1 cellular context compared by ENCODE assay signal in the genomic region with DNA sequence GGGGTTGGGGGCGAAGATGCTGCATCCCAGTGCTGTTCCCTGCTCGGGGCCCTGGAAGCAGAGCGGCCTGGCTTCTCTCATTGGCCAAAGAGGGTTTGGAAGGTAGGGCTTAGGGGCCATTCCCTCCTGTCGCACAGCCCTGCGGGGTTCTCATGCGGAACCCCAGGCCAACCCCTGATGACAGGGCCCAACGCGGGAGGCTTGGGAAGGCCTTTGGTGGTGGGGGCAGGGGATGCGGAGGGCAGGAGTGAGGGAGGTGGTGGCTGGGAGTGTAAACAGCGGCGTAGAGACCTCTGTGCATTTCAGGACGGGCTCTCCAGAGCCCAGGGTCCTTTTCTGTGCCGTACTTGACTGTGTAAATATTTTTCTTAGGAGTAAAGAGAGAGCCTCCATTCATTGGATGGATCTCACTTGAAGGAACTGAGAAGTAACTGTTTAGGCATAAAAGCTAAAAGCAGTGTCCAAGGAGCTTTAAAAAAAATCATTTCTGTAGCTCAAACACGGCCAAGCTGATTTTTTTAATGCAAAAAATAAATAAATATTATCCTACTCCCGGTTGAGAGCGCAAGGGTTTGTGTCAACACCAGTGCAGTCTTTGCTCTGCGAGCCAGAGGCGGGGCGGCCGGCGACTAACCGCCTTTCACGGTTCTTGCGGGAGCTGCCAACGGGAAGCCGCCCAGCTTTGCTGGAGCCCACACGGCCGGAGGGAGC.
TF ChIP-seq lines count a peak whose summit lies in the region.

No MANE protein-coding gene starts in this region.

TF ChIP-seq in HepG2, 621 proteins besides CTCF, POLR2A, EP300 and RAD21 (continued from another document and continues in another):
- TF ChIP-seq ZSCAN31 (CRISPR knock-in tag; IDR thresholded peaks at IDR 0.05; ENCODE audit: low read depth) (peak; percentile 41; the same call in 1 of the 2 replicates), ZNF672 (CRISPR knock-in tag; IDR thresholded peaks at IDR 0.05) (no peak), NFIC (IDR thresholded peaks at IDR 0.05; ENCODE audit: low read length) (no peak), SYNCRIP (IDR thresholded peaks at IDR 0.05; ENCODE audit: insufficient read depth, low read depth, low read length) (no peak), ZFP36 (IDR thresholded peaks at IDR 0.05; ENCODE audit: borderline replicate concordance, low read depth, low read length, partially characterized antibody) (no peak), ZNF33B (CRISPR knock-in tag; IDR thresholded peaks at IDR 0.05) (no peak), ZBTB10 (CRISPR knock-in tag; IDR thresholded peaks at IDR 0.05; ENCODE audit: borderline replicate concordance) (no peak), BHLHE40 (IDR thresholded peaks at IDR 0.05; ENCODE audit: low read length) (no peak), HBP1 (CRISPR knock-in tag; IDR thresholded peaks at IDR 0.05; ENCODE audit: low read depth) (no peak), ZNF674 (CRISPR knock-in tag; IDR thresholded peaks at IDR 0.05; ENCODE audit: low read depth) (no peak), BCLAF1 (IDR thresholded peaks at IDR 0.05) (no peak), ZFY (CRISPR knock-in tag; IDR thresholded peaks at IDR 0.05) (peak; percentile 73), ZNF614 (CRISPR knock-in tag; IDR thresholded peaks at IDR 0.05; ENCODE audit: borderline replicate concordance) (no peak), SKIL (CRISPR knock-in tag; IDR thresholded peaks at IDR 0.05; ENCODE audit: borderline replicate concordance) (no peak; the same call in 1 of the 2 replicates), DRAP1 (CRISPR knock-in tag; IDR thresholded peaks at IDR 0.05) (no peak), ZNF468 (CRISPR knock-in tag; IDR thresholded peaks at IDR 0.05) (no peak), RBM22 (optimal IDR thresholded peaks at IDR 0.05; ENCODE audit: low read length) (no peak), ZNF496 (CRISPR knock-in tag; IDR thresholded peaks at IDR 0.05; ENCODE audit: insufficient replicate concordance) (no peak), THYN1 (CRISPR knock-in tag; IDR thresholded peaks at IDR 0.05; ENCODE audit: borderline replicate concordance, low read depth) (no peak), TRIM24 (CRISPR knock-in tag; IDR thresholded peaks at IDR 0.05) (no peak), ATF1 (CRISPR knock-in tag; IDR thresholded peaks at IDR 0.05) (no peak), CSRNP1 (CRISPR knock-in tag; IDR thresholded peaks at IDR 0.05) (no peak), ZNF891 (CRISPR knock-in tag; IDR thresholded peaks at IDR 0.05) (no peak), ZNF256 (CRISPR knock-in tag; conservative IDR thresholded peaks at IDR 0.05) (no peak), ZNF816 (CRISPR knock-in tag; IDR thresholded peaks at IDR 0.05; ENCODE audit: borderline replicate concordance) (no peak), ZNF207 (IDR thresholded peaks at IDR 0.05; ENCODE audit: borderline replicate concordance) (no peak), AGO1 (IDR thresholded peaks at IDR 0.05; ENCODE audit: low read depth, low read length, poor library complexity, severe bottlenecking) (no peak), ZNF24 (IDR thresholded peaks at IDR 0.05) (no peak), ZNF784 (CRISPR knock-in tag; IDR thresholded peaks at IDR 0.05; ENCODE audit: borderline replicate concordance) (no peak)
- TF ChIP-seq, protein P1, sequence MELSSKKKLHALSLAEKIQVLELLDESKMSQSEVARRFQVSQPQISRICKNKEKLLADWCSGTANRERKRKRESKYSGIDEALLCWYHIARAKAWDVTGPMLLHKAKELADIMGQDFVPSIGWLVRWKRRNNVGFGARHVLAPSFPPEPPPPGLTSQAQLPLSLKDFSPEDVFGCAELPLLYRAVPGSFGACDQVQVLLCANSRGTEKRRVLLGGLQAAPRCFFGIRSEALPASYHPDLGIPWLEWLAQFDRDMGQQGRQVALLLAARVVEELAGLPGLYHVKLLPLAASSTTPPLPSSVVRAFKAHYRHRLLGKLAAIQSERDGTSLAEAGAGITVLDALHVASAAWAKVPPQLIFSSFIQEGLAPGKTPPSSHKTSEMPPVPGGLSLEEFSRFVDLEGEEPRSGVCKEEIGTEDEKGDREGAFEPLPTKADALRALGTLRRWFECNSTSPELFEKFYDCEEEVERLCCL (CRISPR knock-in tag; IDR thresholded peaks at IDR 0.05; ENCODE audit: borderline replicate concordance) = no peak
- TF ChIP-seq, protein P2, sequence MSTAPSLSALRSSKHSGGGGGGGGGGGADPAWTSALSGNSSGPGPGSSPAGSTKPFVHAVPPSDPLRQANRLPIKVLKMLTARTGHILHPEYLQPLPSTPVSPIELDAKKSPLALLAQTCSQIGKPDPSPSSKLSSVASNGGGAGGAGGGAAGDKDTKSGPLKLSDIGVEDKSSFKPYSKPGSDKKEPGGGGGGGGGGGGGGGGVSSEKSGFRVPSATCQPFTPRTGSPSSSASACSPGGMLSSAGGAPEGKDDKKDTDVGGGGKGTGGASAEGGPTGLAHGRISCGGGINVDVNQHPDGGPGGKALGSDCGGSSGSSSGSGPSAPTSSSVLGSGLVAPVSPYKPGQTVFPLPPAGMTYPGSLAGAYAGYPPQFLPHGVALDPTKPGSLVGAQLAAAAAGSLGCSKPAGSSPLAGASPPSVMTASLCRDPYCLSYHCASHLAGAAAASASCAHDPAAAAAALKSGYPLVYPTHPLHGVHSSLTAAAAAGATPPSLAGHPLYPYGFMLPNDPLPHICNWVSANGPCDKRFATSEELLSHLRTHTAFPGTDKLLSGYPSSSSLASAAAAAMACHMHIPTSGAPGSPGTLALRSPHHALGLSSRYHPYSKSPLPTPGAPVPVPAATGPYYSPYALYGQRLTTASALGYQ (CRISPR knock-in tag; IDR thresholded peaks at IDR 0.05) = 0 out of 2 replicates have a peak, but pooled peaks have one; percentile 29
- TF ChIP-seq, protein P3, sequence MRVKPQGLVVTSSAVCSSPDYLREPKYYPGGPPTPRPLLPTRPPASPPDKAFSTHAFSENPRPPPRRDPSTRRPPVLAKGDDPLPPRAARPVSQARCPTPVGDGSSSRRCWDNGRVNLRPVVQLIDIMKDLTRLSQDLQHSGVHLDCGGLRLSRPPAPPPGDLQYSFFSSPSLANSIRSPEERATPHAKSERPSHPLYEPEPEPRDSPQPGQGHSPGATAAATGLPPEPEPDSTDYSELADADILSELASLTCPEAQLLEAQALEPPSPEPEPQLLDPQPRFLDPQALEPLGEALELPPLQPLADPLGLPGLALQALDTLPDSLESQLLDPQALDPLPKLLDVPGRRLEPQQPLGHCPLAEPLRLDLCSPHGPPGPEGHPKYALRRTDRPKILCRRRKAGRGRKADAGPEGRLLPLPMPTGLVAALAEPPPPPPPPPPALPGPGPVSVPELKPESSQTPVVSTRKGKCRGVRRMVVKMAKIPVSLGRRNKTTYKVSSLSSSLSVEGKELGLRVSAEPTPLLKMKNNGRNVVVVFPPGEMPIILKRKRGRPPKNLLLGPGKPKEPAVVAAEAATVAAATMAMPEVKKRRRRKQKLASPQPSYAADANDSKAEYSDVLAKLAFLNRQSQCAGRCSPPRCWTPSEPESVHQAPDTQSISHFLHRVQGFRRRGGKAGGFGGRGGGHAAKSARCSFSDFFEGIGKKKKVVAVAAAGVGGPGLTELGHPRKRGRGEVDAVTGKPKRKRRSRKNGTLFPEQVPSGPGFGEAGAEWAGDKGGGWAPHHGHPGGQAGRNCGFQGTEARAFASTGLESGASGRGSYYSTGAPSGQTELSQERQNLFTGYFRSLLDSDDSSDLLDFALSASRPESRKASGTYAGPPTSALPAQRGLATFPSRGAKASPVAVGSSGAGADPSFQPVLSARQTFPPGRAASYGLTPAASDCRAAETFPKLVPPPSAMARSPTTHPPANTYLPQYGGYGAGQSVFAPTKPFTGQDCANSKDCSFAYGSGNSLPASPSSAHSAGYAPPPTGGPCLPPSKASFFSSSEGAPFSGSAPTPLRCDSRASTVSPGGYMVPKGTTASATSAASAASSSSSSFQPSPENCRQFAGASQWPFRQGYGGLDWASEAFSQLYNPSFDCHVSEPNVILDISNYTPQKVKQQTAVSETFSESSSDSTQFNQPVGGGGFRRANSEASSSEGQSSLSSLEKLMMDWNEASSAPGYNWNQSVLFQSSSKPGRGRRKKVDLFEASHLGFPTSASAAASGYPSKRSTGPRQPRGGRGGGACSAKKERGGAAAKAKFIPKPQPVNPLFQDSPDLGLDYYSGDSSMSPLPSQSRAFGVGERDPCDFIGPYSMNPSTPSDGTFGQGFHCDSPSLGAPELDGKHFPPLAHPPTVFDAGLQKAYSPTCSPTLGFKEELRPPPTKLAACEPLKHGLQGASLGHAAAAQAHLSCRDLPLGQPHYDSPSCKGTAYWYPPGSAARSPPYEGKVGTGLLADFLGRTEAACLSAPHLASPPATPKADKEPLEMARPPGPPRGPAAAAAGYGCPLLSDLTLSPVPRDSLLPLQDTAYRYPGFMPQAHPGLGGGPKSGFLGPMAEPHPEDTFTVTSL (CRISPR knock-in tag; IDR thresholded peaks at IDR 0.05; ENCODE audit: borderline replicate concordance) = no peak; the same call in 1 of the 2 replicates
